ENCODE assay signal across 8 cellular contexts in genomic region chr6:99424761-99425646, GRCh38. TPM values are rescaled to one million over a fixed set of nuclear protein-coding genes. Genes with fewer than 3 reads are reported as not detected.
DNase-seq lines count a peak whose midpoint lies in the region; ATAC-seq, FAIRE-seq and TF ChIP-seq lines count a peak whose summit lies in the region.

TSS of gene PNISR (minus strand) at chr6:99425308. CDS start at chr6:99414659, 10,649 bp downstream.

- H3K27me3 Mint-ChIP-seq in Calu3 (ENCODE audit: unreplicated experiment) = no peaks in the 10 kb centered on the region

- H3K4me3 ChIP-seq in HUES64 (ENCODE audit: low read length) (peak within 1 kb of the TSS; percentile 87), OCI-LY1 (ENCODE audit: low read depth, low read length, poor library complexity, severe bottlenecking) (peak within 1 kb of the TSS; percentile 98), mesodermal cell (ENCODE audit: extremely low read depth, insufficient read depth, low read length, poor library complexity, severe bottlenecking) (peak within 1 kb of the TSS; percentile 88)

- peaks cover 43% of the 10 kb centered on the region for H3K4me1 Mint-ChIP-seq in Calu3 (ENCODE audit: low read depth, unreplicated experiment)

- H3K79me2 ChIP-seq in OCI-LY1 (ENCODE audit: insufficient read depth, low read length) = peaks cover 53% of the 10 kb centered on the region

- H3K9ac ChIP-seq in HUES64 (ENCODE audit: low read depth, low read length) (peak within 1 kb of the TSS; percentile 98), OCI-LY1 (ENCODE audit: low read length) (peak within 1 kb of the TSS; percentile 99)

- DNase-seq in Calu3 = peak; percentile 85
- DNase-seq in activated CD8-positive, alpha-beta memory T cell treated with anti-CD3 and anti-CD28 coated beads, Interleukin-2, amount 50 U/mL, for 4 hours = peak; percentile 80
- DNase-seq in stimulated activated CD8-positive, alpha-beta memory T cell treated with anti-CD3 and anti-CD28 coated beads, Interleukin-15, amount 100 ng/mL, for 4 hours (ENCODE audit: low read depth in 2 of 2) = peak; percentile 68 to 83

- TSS peak; percentile 47 for BruUV-seq in Calu3 (replicated peaks; lab: Mats Ljungman, UMichigan)

- peaks cover 33% of the 10 kb centered on the region for H3K36me3 ChIP-seq in HUES64 (ENCODE audit: insufficient read depth, low read length)
- H3K36me3 ChIP-seq in OCI-LY1 (ENCODE audit: insufficient read depth, low read length) = peaks cover 58% of the 10 kb centered on the region
- H3K36me3 ChIP-seq in mesodermal cell (ENCODE audit: control insufficient read depth, insufficient read depth, low read length) = peaks cover 21% of the 10 kb centered on the region

- no peak for TF ChIP-seq CTCF in Calu3 (IDR thresholded peaks at IDR 0.05; ENCODE audit: unreplicated experiment)
- no peak for TF ChIP-seq CTCF in OCI-LY1 (IDR thresholded peaks at IDR 0.05; ENCODE audit: low read length)

- H3K27ac Mint-ChIP-seq in Calu3 (ENCODE audit: unreplicated experiment) = peak within 1 kb of the TSS; percentile 100

- H3F3A ChIP-seq in OCI-LY1 (ENCODE audit: insufficient read depth, low read length) = no peaks in the 10 kb centered on the region

- ATAC-seq in GM21447 (IDR thresholded peaks at IDR 0.05; ENCODE audit: unreplicated experiment) = peak; percentile 88

- intact Hi-C loops in Calu3 (cut with micrococcal nuclease; ENCODE audit: unreplicated experiment) = loop anchor here (1.0 kb wide), 1 partner anchor 95 kb away; no protein-coding TSS in a partner anchor

- FAIRE-seq in endometrium (lab: Jason Lieb, UNC) = peak; percentile 96

- no peaks in the 10 kb centered on the region for H3K9me3 Mint-ChIP-seq in Calu3 (ENCODE audit: low read depth, unreplicated experiment)

- no peaks in the 10 kb centered on the region for H3K9me2 ChIP-seq in OCI-LY1 (ENCODE audit: low read depth, low read length)

- peak within 1 kb of the TSS; percentile 98 for H3K4me3 Mint-ChIP-seq in Calu3 (ENCODE audit: low read depth, unreplicated experiment)

- CTCF ChIA-PET in Calu3 (lab: Charles Lee) = interaction anchor here (0.6 to 1.3 kb wide), 4 partner anchors 8 to 90 kb away, joined by 3 to 13 read pairs (median 5); partner anchors contain the start of gene COQ3

- under 1% methylated on average over 53 of the region's 53 CpGs for WGBS in HUES64
- 0 to 1% methylated on average over 37 to 50 of the region's 53 CpGs for whole genome bisulfite sequencing in mesodermal cell (ENCODE audit: insufficient coverage in 2 of 2), 2 experiments

- H3K36me3 Mint-ChIP-seq in Calu3 (ENCODE audit: insufficient read depth, unreplicated experiment) = peaks cover 46% of the 10 kb centered on the region

- H3K4me2 ChIP-seq in OCI-LY1 (ENCODE audit: low read length) = peak within 1 kb of the TSS; percentile 95

- H4K20me1 ChIP-seq in OCI-LY1 (ENCODE audit: insufficient read depth, low read length) = peaks cover 10% of the 10 kb centered on the region

- H3K27ac ChIP-seq in HUES64 (ENCODE audit: low read depth, low read length) (peak within 1 kb of the TSS; percentile 96), OCI-LY1 (ENCODE audit: low read depth, low read length, poor library complexity, severe bottlenecking) (peak within 1 kb of the TSS; percentile 96), mesodermal cell (ENCODE audit: low read depth, low read length, severe bottlenecking) (peak within 1 kb of the TSS; percentile 100)

- no peaks in the 10 kb centered on the region for H3K9me3 ChIP-seq in HUES64 (ENCODE audit: insufficient read depth, low read depth, low read length)
- no peaks in the 10 kb centered on the region for H3K9me3 ChIP-seq in OCI-LY1 (ENCODE audit: low read length)
- no peaks in the 10 kb centered on the region for H3K9me3 ChIP-seq in mesodermal cell (ENCODE audit: control insufficient read depth, low read length)

- H2AFZ ChIP-seq in OCI-LY1 (ENCODE audit: low read length) = peak within 1 kb of the TSS; percentile 60; the same call in 1 of the 2 replicates

- no peaks in the 10 kb centered on the region for H3K27me3 ChIP-seq in HUES64 (ENCODE audit: insufficient read depth, low read length)
- H3K27me3 ChIP-seq in OCI-LY1 (ENCODE audit: insufficient read depth, low read length) = no peaks in the 10 kb centered on the region

- peaks cover 26% of the 10 kb centered on the region for H3K4me1 ChIP-seq in HUES64 (ENCODE audit: insufficient read depth, low read length)
- H3K4me1 ChIP-seq in OCI-LY1 (ENCODE audit: insufficient read depth, low read length, severe bottlenecking) = peaks cover 60% of the 10 kb centered on the region
- H3K4me1 ChIP-seq in mesodermal cell (ENCODE audit: control insufficient read depth, insufficient read depth, low read length, poor library complexity, severe bottlenecking) = peaks cover 6% of the 10 kb centered on the region

RNA-seq across cellular contexts. Expression of gene PNISR, which starts in this region (rescaled TPM):
- total RNA-seq in Calu3 (2022) = 78.1 and 82.5 TPM in 2 replicates
- polyA plus RNA-seq in HUES64 (2013, experiment 1 of 2) = 79.2 TPM
- polyA plus RNA-seq in HUES64 (2013, experiment 2 of 2) = 105 TPM
- 115 TPM for polyA plus RNA-seq in mesodermal cell (2013, experiment 1 of 2)
- 128 TPM for polyA plus RNA-seq in mesodermal cell (2013, experiment 2 of 2)

Comparison
In these comparisons a context has a peak if more than half of its experiments do, and no peak if none do; other contexts are left out.
1. Peak in every context shown above with its lines: DNase-seq, ATAC-seq, H3K4me3 ChIP-seq and H3K27ac ChIP-seq.